In the genomic region with DNA sequence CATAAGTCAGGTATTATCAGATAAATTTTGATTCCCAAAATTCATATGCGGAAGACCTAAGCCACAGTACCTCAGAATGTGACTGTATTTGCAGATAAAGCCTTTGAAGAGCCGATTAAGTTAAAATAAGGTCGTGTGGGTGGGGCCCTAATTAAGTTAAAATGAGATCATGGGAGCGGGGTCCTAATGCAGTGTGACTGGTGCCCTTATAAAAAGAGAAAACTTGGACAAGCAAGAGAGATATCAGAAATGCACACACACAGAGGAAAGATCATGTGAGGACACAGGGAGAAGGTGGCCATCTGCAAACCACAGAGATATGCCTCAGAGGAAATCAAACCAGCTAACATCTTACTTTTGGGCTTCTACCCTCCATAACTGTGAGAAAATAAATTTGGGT, we compare ENCODE assay signal across 15 cellular contexts.
DNase-seq lines count a peak whose midpoint lies in the region; ATAC-seq lines count a peak whose summit lies in the region.
"Had no signal": no experiment of that assay in that cellular context is flagged by ENCODE, and none has a peak within 500 bp of the region (broad histone marks: within the 10 kb centered on the region; RNA-seq: fewer than 3 reads in every experiment).

No MANE protein-coding gene starts in this region.

- no peaks in the 10 kb centered on the region for H3K27me3 ChIP-seq in MG63
- H3K27me3 ChIP-seq: SJCRH30 had no signal

- DNase-seq in HUDEP-2 (lab: John Stamatoyannopoulos, UW; ENCODE audit: unreplicated experiment in 76 of 76) (peak in 39 of 76 experiments; percentile 1 to 64 (median 25)), SK-N-DZ (ENCODE audit: low spot score) (peak; percentile 96), amniotic epithelial cell (ENCODE audit: low read depth) (peak; percentile 18), NCI-H226 (no peak), MG63 (no peak)
- DNase-seq: Caco-2; KBM-7; NCI-H1092 treated with DMSO at 0.1 percent for 48 hours; NCI-H1694; NCI-H2107; NCI-H446 treated with DMSO at 0.1 percent for 48 hours; NK-92 treated with Interleukin-12 subunit alpha and Interleukin-12 subunit beta, amount 100 ng/mL, for 24 hours; SJCRH30 had no signal

- H3K4me3 ChIP-seq in MG63 = no peak overlapping the region
- H3K4me3 ChIP-seq: SJCRH30 had no signal

- H3K36me3 ChIP-seq in MG63 = no peaks in the 10 kb centered on the region
- H3K36me3 ChIP-seq: SJCRH30 had no signal

- no peaks in the 10 kb centered on the region for H3K9me3 ChIP-seq in MG63
- H3K9me3 ChIP-seq: Caco-2, SJCRH30 had no signal

- ATAC-seq in HG03039 (IDR thresholded peaks at IDR 0.05; ENCODE audit: unreplicated experiment) (no peak), GM21360 (IDR thresholded peaks at IDR 0.05; ENCODE audit: unreplicated experiment) (no peak)

Comparison
In these comparisons a context has a peak if more than half of its experiments do, and no peak if none do; other contexts are left out.
1. DNase-seq: peak in HUDEP-2 (39 of 76), SK-N-DZ (single experiment) and amniotic epithelial cell (single experiment); none in NCI-H226 (single experiment) and MG63 (single experiment).